ENCODE assay signal across 22 cellular contexts in genomic region chr4:84126061-84126787, GRCh38.
A peak's percentile ranks its signal among the peaks of the same experiment; 100 is the strongest.
DNase-seq lines count a peak whose midpoint lies in the region; ATAC-seq and TF ChIP-seq lines count a peak whose summit lies in the region.
"Had no signal": no experiment of that assay in that cellular context is flagged by ENCODE, and none has a peak within 500 bp of the region (broad histone marks: within the 10 kb centered on the region; RNA-seq: fewer than 3 reads in every experiment).

No MANE protein-coding gene starts in this region.

- H3K27me3 ChIP-seq in cardiac muscle cell (no peaks in the 10 kb centered on the region), iPS-15b (ENCODE audit: control insufficient read depth, insufficient read depth, low read length) (no peaks in the 10 kb centered on the region)
- H3K27me3 ChIP-seq: foreskin keratinocyte, right lobe of liver, tibial nerve had no signal

- H3K9ac ChIP-seq in iPS-15b (ENCODE audit: low read depth, low read length) = no peak overlapping the region

- DNase-seq in cardiac muscle cell (ENCODE audit: low read depth in 1 of 2, low spot score in 1 of 2) (no peak), Right ventricle myocardium superior (no peak), NCI-H524 treated with DMSO at 0.1 percent for 48 hours (lab: John Stamatoyannopoulos, UW) (peak; percentile 6), epidermal melanocyte (ENCODE audit: insufficient read length, low spot score) (no peak)
- no peak for DNase-seq in central memory CD4-positive, alpha-beta T cell
- DNase-seq: ACHN; activated B cell treated with CpG ODN at 0.5 μM for 24 hours; activated CD8-positive, alpha-beta T cell treated with anti-CD3 and anti-CD28 coated beads for 36 hours; activated naive CD4-positive, alpha-beta T cell treated with anti-CD3 and anti-CD28 coated beads, Interleukin-2, amount 50 U/mL, for 16 hours; activated T-cell treated with anti-CD3 and anti-CD28 coated beads, Interleukin-2, amount 50 U/mL, for 4 hours; CD4-positive, CD25-positive, alpha-beta regulatory T cell; cortex of kidney; HFFc6; right lobe of liver; stimulated activated naive CD8-positive, alpha-beta T cell treated with anti-CD3 and anti-CD28 coated beads, Interleukin-15, Interleukin-2, amounts not matched to agents 100 U/mL and 50 U/mL, for 24 hours had no signal

- no peak for TF ChIP-seq CTCF in cardiac muscle cell (IDR thresholded peaks at IDR 0.05; ENCODE audit: low read depth, low read length)

- intact Hi-C loops in Right ventricle myocardium superior (cut with DNase I) = no loop called here

- H3K4me1 ChIP-seq in cardiac muscle cell (ENCODE audit: low read depth) (no peaks in the 10 kb centered on the region), iPS-15b (ENCODE audit: control insufficient read depth, insufficient read depth, low read length) (no peaks in the 10 kb centered on the region)
- H3K4me1 ChIP-seq: right lobe of liver, tibial nerve had no signal

- peak overlapping the region; percentile 21 for H3K4me3 ChIP-seq in cardiac muscle cell
- H3K4me3 ChIP-seq in iPS-15b (ENCODE audit: low read depth, low read length) = peak overlapping the region; percentile 47
- H3K4me3 ChIP-seq: right lobe of liver, tibial nerve had no signal

- H3K36me3 ChIP-seq in cardiac muscle cell (no peaks in the 10 kb centered on the region), iPS-15b (ENCODE audit: control insufficient read depth, insufficient read depth, low read length) (no peaks in the 10 kb centered on the region)
- H3K36me3 ChIP-seq: right lobe of liver, tibial nerve had no signal

- H3K9me3 ChIP-seq in cardiac muscle cell (ENCODE audit: low read depth) (no peaks in the 10 kb centered on the region), iPS-15b (ENCODE audit: control insufficient read depth, insufficient read depth, low read length) (no peaks in the 10 kb centered on the region)
- H3K9me3 ChIP-seq: right lobe of liver, tibial nerve had no signal

- no peak overlapping the region for H3K27ac ChIP-seq in cardiac muscle cell
- H3K27ac ChIP-seq: epithelial cell of prostate, foreskin keratinocyte, right lobe of liver, tibial nerve had no signal

- ATAC-seq in Right ventricle myocardium superior (ENCODE audit: poor library complexity) (no peak), GM18511 (IDR thresholded peaks at IDR 0.05; ENCODE audit: unreplicated experiment) (no peak), GM19452 (IDR thresholded peaks at IDR 0.05; ENCODE audit: unreplicated experiment) (no peak)
- ATAC-seq: activated CD8-positive, alpha-beta T cell treated with anti-CD3 and anti-CD28 coated beads for 36 hours; activated T-cell treated with anti-CD3 and anti-CD28 coated beads, Interleukin-2, amount 50 U/mL, for 4 hours; foreskin keratinocyte; left lobe of liver; right lobe of liver; stimulated activated naive CD8-positive, alpha-beta T cell treated with anti-CD3 and anti-CD28 coated beads, Interleukin-15, Interleukin-2, amounts not matched to agents 100 U/mL and 50 U/mL, for 24 hours had no signal
